ENCODE assay signal across 8 cellular contexts in genomic region chr7:55571534-55572377, GRCh38. TPM values are rescaled to one million over a fixed set of nuclear protein-coding genes. Genes with fewer than 3 reads are reported as not detected.
DNase-seq lines count a peak whose midpoint lies in the region; ATAC-seq and TF ChIP-seq lines count a peak whose summit lies in the region.

No MANE protein-coding gene starts in this region.

- H3K9me3 Mint-ChIP-seq in CD8-positive, alpha-beta T cell, result no peaks in the 10 kb centered on the region

- H3K79me2 ChIP-seq in parathyroid adenoma, result no peaks in the 10 kb centered on the region

- peak overlapping the region; percentile 55 for H3K27ac ChIP-seq in CD8-positive, alpha-beta T cell (ENCODE audit: low read depth, low read length)
- H3K27ac ChIP-seq in parathyroid adenoma (peak overlapping the region; percentile 45), aorta (ENCODE audit: low read depth in 1 of 2, low read length in 2 of 2) (peak overlapping the region; percentile 68 to 73)

- no peak overlapping the region for H3K9ac ChIP-seq in parathyroid adenoma

- H3K4me2 ChIP-seq in parathyroid adenoma (ENCODE audit: low read length), result peak overlapping the region; percentile 92

- TF ChIP-seq POLR2A in Raji (IDR thresholded peaks at IDR 0.05; ENCODE audit: insufficient read depth, low read depth, low read length), result peak; percentile 39; the same call in 1 of the 2 replicates

- peaks cover 64% of the 10 kb centered on the region for H3K4me1 Mint-ChIP-seq in CD8-positive, alpha-beta T cell (ENCODE audit: low read depth)

- CTCF ChIA-PET in CD8-positive, alpha-beta T cell (lab: Charles Lee), result interaction anchor here (1.1 kb wide), 1 partner anchor 49 kb away, joined by 3 read pairs; no protein-coding TSS in a partner anchor

- peak overlapping the region; percentile 92 for H3K4me3 Mint-ChIP-seq in CD8-positive, alpha-beta T cell

- H3K27me3 ChIP-seq in CD8-positive, alpha-beta T cell (ENCODE audit: insufficient read depth, low read length), result no peaks in the 10 kb centered on the region
- H3K27me3 ChIP-seq in parathyroid adenoma (ENCODE audit: control insufficient read depth, insufficient read depth, low read length), result no peaks in the 10 kb centered on the region
- H3K27me3 ChIP-seq in aorta (ENCODE audit: control insufficient read depth in 1 of 2, insufficient read depth in 2 of 2, low read length in 1 of 2), result no peaks in the 10 kb centered on the region

- no peaks in the 10 kb centered on the region for H3K36me3 ChIP-seq in CD8-positive, alpha-beta T cell (ENCODE audit: insufficient read depth, low read length)
- H3K36me3 ChIP-seq in parathyroid adenoma (ENCODE audit: control insufficient read depth, insufficient read depth, low read length), result no peaks in the 10 kb centered on the region
- H3K36me3 ChIP-seq in aorta (ENCODE audit: control insufficient read depth in 1 of 2, insufficient read depth in 2 of 2, low read length in 1 of 2), result no peaks in the 10 kb centered on the region

- ATAC-seq in CD8-positive, alpha-beta T cell, result peak; percentile 30
- peak; percentile 18 for ATAC-seq in GM19438 (IDR thresholded peaks at IDR 0.05; ENCODE audit: low read depth, unreplicated experiment)
- ATAC-seq in HG03520 (IDR thresholded peaks at IDR 0.05; ENCODE audit: unreplicated experiment), result peak; percentile 15
- peak; percentile 61 for ATAC-seq in aorta (ENCODE audit: low FRiP score)

- peaks cover 14% of the 10 kb centered on the region for H3K36me3 Mint-ChIP-seq in CD8-positive, alpha-beta T cell

- no peaks in the 10 kb centered on the region for H3K27me3 Mint-ChIP-seq in CD8-positive, alpha-beta T cell (ENCODE audit: low read depth)

- POLR2A ChIA-PET in CD8-positive, alpha-beta T cell (lab: Charles Lee), result interaction anchor here (1.0 to 3.6 kb wide), 6 partner anchors 23 to 206 kb away, joined by 3 to 21 read pairs (median 7); partner anchors contain the start of gene LANCL2

- intact Hi-C loops in CD8-positive, alpha-beta T cell (cut with DNase I, micrococcal nuclease), result loop anchor here (1.0 to 10.0 kb wide), 12 partner anchors 21 to 812 kb away; partner anchors contain the start of genes LANCL2 (in 2 of the 2), ZNF713 (in 2 of the 2), CCT6A (in 1 of the 2) and CHCHD2 (in 1 of the 2)
- intact Hi-C loops in aorta (cut with DNase I), result loop anchor here in 1 of 2 donors (10.0 kb wide), 1 partner anchor 207 kb away; the partner anchor contains the start of gene LANCL2

- H3K4me3 ChIP-seq in CD8-positive, alpha-beta T cell (ENCODE audit: low read depth, low read length), result peak overlapping the region; percentile 80
- H3K4me3 ChIP-seq in parathyroid adenoma (ENCODE audit: low read depth, low read length) (peak overlapping the region; percentile 74), aorta (ENCODE audit: low read length in 2 of 2) (peak overlapping the region; percentile 90 to 97)

- H3K27ac Mint-ChIP-seq in CD8-positive, alpha-beta T cell, result peak overlapping the region; percentile 86

- no peaks in the 10 kb centered on the region for H3K9me3 ChIP-seq in CD8-positive, alpha-beta T cell (ENCODE audit: low read length)
- no peaks in the 10 kb centered on the region for H3K9me3 ChIP-seq in parathyroid adenoma (ENCODE audit: control insufficient read depth, low read length)
- H3K9me3 ChIP-seq in aorta (ENCODE audit: control insufficient read depth, low read length), result no peaks in the 10 kb centered on the region

- TF ChIP-seq CTCF in CD8-positive, alpha-beta T cell (IDR thresholded peaks at IDR 0.05), result no peak
- TF ChIP-seq CTCF in parathyroid adenoma (IDR thresholded peaks at IDR 0.05), result no peak

- 1% methylated on average over 77 to 95 of the region's 97 CpGs for WGBS in aorta, 2 donors

- peaks cover 48% of the 10 kb centered on the region for H3K4me1 ChIP-seq in CD8-positive, alpha-beta T cell (ENCODE audit: insufficient read depth, low read length)
- peaks cover 14% of the 10 kb centered on the region for H3K4me1 ChIP-seq in parathyroid adenoma
- H3K4me1 ChIP-seq in aorta (ENCODE audit: control insufficient read depth in 1 of 2, insufficient read depth in 2 of 2, low read length in 2 of 2), result peaks cover 3 to 11% of the 10 kb centered on the region in 2 donors

- peak; percentile 26 to 74 (median 56) for DNase-seq in CD8-positive, alpha-beta T cell
- peak; percentile 65 for DNase-seq in activated naive CD4-positive, alpha-beta T cell treated with Interleukin-2 at 50 U/mL for 16 hours
- DNase-seq in germinal center (ENCODE audit: low spot score), result peak; percentile 66
- peak; percentile 78 to 87 for DNase-seq in aorta

- H2AFZ ChIP-seq in parathyroid adenoma, result peak overlapping the region; percentile 96

RNA-seq across cellular contexts. Expression of gene VOPP1, which starts 0.5 kb away (rescaled TPM):
- total RNA-seq in CD8-positive, alpha-beta T cell, result 10 to 100 TPM; 38.7 to 38.9 TPM
- total RNA-seq in aorta, result 10 to 100 TPM; 74.1 to 82.9 TPM
- polyA plus RNA-seq in aorta, result 10 to 100 TPM; 36.3 to 62.9 TPM

Comparison
In these comparisons a context has a peak if more than half of its experiments do, and no peak if none do; other contexts are left out.
1. Peak in every context shown above with its lines: DNase-seq, ATAC-seq, H3K4me3 ChIP-seq and H3K27ac ChIP-seq.